9 cellular contexts compared by ENCODE assay signal in genomic region chr17:43579570-43580140, GRCh38. TPM values are rescaled to one million over a fixed set of nuclear protein-coding genes. Genes with fewer than 3 reads are reported as not detected.
A peak's percentile ranks its signal among the peaks of the same experiment; 100 is the strongest.
DNase-seq lines count a peak whose midpoint lies in the region; ATAC-seq, FAIRE-seq and TF ChIP-seq lines count a peak whose summit lies in the region.
"Had no signal": no experiment of that assay in that cellular context is flagged by ENCODE, and none has a peak within 500 bp of the region (broad histone marks: within the 10 kb centered on the region; RNA-seq: fewer than 3 reads in every experiment).

No MANE protein-coding gene starts in this region.

- peak overlapping the region; percentile 45 for H3K27ac Mint-ChIP-seq in activated CD8-positive, alpha-beta T cell treated with anti-CD3 and anti-CD28 coated beads, Interleukin-2, amount 10 ng/mL, durations not matched to agents 7 days and 5 days
- no peak overlapping the region for H3K27ac Mint-ChIP-seq in activated CD8-positive, alpha-beta T cell treated with anti-CD3 and anti-CD28 coated beads for 36 hours

- H3K27me3 Mint-ChIP-seq in activated CD8-positive, alpha-beta T cell treated with anti-CD3 and anti-CD28 coated beads, Interleukin-2, amount 10 ng/mL, durations not matched to agents 7 days and 5 days (ENCODE audit: low read depth), result peaks cover 6% of the 10 kb centered on the region
- H3K27me3 Mint-ChIP-seq in activated CD8-positive, alpha-beta T cell treated with anti-CD3 and anti-CD28 coated beads for 36 hours, result peaks cover 3% of the 10 kb centered on the region

- peak; percentile 74 for FAIRE-seq in RCC 7860 (lab: Jason Lieb, UNC)

- no peak for TF ChIP-seq CTCF in activated CD8-positive, alpha-beta T cell treated with anti-CD3 and anti-CD28 coated beads for 36 hours (IDR thresholded peaks at IDR 0.05)

- no peak for DNase-seq in activated CD8-positive, alpha-beta T cell treated with anti-CD3 and anti-CD28 coated beads, Interleukin-2, amount 10 ng/mL, durations not matched to agents 7 days and 5 days
- no peak for DNase-seq in activated CD8-positive, alpha-beta T cell treated with anti-CD3 and anti-CD28 coated beads for 36 hours
- DNase-seq in RCC 7860 (ENCODE audit: low spot score) (peak; percentile 96), activated gamma-delta T cell treated with Interleukin-2 at 50 U/mL for 16 hours (no peak), HEK293T (ENCODE audit: extremely low spot score) (no peak), superior temporal gyrus (ENCODE audit: extremely low spot score) (no peak)
- DNase-seq: Karpas-422 had no signal

- H3K36me3 Mint-ChIP-seq in activated CD8-positive, alpha-beta T cell treated with anti-CD3 and anti-CD28 coated beads, Interleukin-2, amount 10 ng/mL, durations not matched to agents 7 days and 5 days (ENCODE audit: low read depth), result no peaks in the 10 kb centered on the region
- H3K36me3 Mint-ChIP-seq in activated CD8-positive, alpha-beta T cell treated with anti-CD3 and anti-CD28 coated beads for 36 hours (ENCODE audit: low read depth), result no peaks in the 10 kb centered on the region

- intact Hi-C loops in activated CD8-positive, alpha-beta T cell treated with anti-CD3 and anti-CD28 coated beads for 36 hours (cut with micrococcal nuclease), result loop anchor here (10.0 kb wide), 2 partner anchors 55 to 185 kb away; no protein-coding TSS in a partner anchor

- CTCF ChIA-PET in activated CD8-positive, alpha-beta T cell treated with anti-CD3 and anti-CD28 coated beads, Interleukin-2, amount 10 ng/mL, durations not matched to agents 7 days and 5 days (lab: Charles Lee), result interaction anchor here (0.7 to 11.5 kb wide), 7 partner anchors 12 to 187 kb away, joined by 3 to 243 read pairs (median 4); no protein-coding TSS in a partner anchor
- CTCF ChIA-PET in activated CD8-positive, alpha-beta T cell treated with anti-CD3 and anti-CD28 coated beads for 36 hours (lab: Charles Lee), result interaction anchor here (0.8 to 4.4 kb wide), 2 partner anchors 180 to 186 kb away, joined by 3 to 27 read pairs; partner anchors contain the start of gene SOST
- CTCF ChIA-PET in HEK293T (lab: Yijun Ruan, JAX), result no interaction called here

- POLR2A ChIA-PET in activated CD8-positive, alpha-beta T cell treated with anti-CD3 and anti-CD28 coated beads, Interleukin-2, amount 10 ng/mL, durations not matched to agents 7 days and 5 days (lab: Charles Lee), result interaction anchor here (0.6 kb wide), 1 partner anchor 91 kb away, joined by 3 read pairs; no protein-coding TSS in a partner anchor
- POLR2A ChIA-PET in activated CD8-positive, alpha-beta T cell treated with anti-CD3 and anti-CD28 coated beads for 36 hours (lab: Charles Lee), result no interaction called here
- POLR2A ChIA-PET in HEK293T (lab: Yijun Ruan, JAX), result interaction anchor here (1.0 to 1.6 kb wide), 2 partner anchors 85 to 94 kb away, joined by 3 read pairs; no protein-coding TSS in a partner anchor

- no peak overlapping the region for H3K4me3 Mint-ChIP-seq in activated CD8-positive, alpha-beta T cell treated with anti-CD3 and anti-CD28 coated beads, Interleukin-2, amount 10 ng/mL, durations not matched to agents 7 days and 5 days
- H3K4me3 Mint-ChIP-seq in activated CD8-positive, alpha-beta T cell treated with anti-CD3 and anti-CD28 coated beads for 36 hours, result no peak overlapping the region

- H3K4me1 Mint-ChIP-seq in activated CD8-positive, alpha-beta T cell treated with anti-CD3 and anti-CD28 coated beads, Interleukin-2, amount 10 ng/mL, durations not matched to agents 7 days and 5 days (ENCODE audit: low read depth), result peaks cover 20% of the 10 kb centered on the region
- H3K4me1 Mint-ChIP-seq in activated CD8-positive, alpha-beta T cell treated with anti-CD3 and anti-CD28 coated beads for 36 hours (ENCODE audit: low read depth), result peaks cover 12% of the 10 kb centered on the region

- no peaks in the 10 kb centered on the region for H3K9me3 Mint-ChIP-seq in activated CD8-positive, alpha-beta T cell treated with anti-CD3 and anti-CD28 coated beads, Interleukin-2, amount 10 ng/mL, durations not matched to agents 7 days and 5 days (ENCODE audit: insufficient read depth)
- H3K9me3 Mint-ChIP-seq in activated CD8-positive, alpha-beta T cell treated with anti-CD3 and anti-CD28 coated beads for 36 hours, result no peaks in the 10 kb centered on the region

- no peak for ATAC-seq in activated CD8-positive, alpha-beta T cell treated with anti-CD3 and anti-CD28 coated beads, Interleukin-2, amount 10 ng/mL, durations not matched to agents 7 days and 5 days
- ATAC-seq in activated CD8-positive, alpha-beta T cell treated with anti-CD3 and anti-CD28 coated beads for 36 hours, result no peak
- ATAC-seq in esophagus mucosa, result peak; percentile 34

- peak overlapping the region in 12 of 21 experiments; percentile 15 to 80 (median 60) for H3K27ac ChIP-seq in skin epidermis

- H3K4me3 ChIP-seq in skin epidermis, result no peak overlapping the region

TF ChIP-seq in HEK293T, 16 proteins besides CTCF, POLR2A, EP300 and RAD21:
- no peak for TF ChIP-seq FOXM1 (IDR thresholded peaks at IDR 0.05; ENCODE audit: borderline replicate concordance)
- no peak for TF ChIP-seq SP1 (IDR thresholded peaks at IDR 0.05)
- TF ChIP-seq FOXK2 (IDR thresholded peaks at IDR 0.05), result no peak
- TF ChIP-seq L3MBTL2 (conservative IDR thresholded peaks at IDR 0.05), result no peak
- TF ChIP-seq PKNOX1 (IDR thresholded peaks at IDR 0.05), result no peak
- no peak for TF ChIP-seq CTBP1 (IDR thresholded peaks at IDR 0.05; ENCODE audit: borderline replicate concordance)
- TF ChIP-seq ARNT (IDR thresholded peaks at IDR 0.05), result no peak
- TF ChIP-seq TARDBP (IDR thresholded peaks at IDR 0.05), result no peak
- TF ChIP-seq FOXA1 (IDR thresholded peaks at IDR 0.05), result no peak
- TF ChIP-seq SUZ12 (IDR thresholded peaks at IDR 0.05), result no peak
- TF ChIP-seq LEF1 (IDR thresholded peaks at IDR 0.05; ENCODE audit: borderline replicate concordance), result no peak
- no peak for TF ChIP-seq NFRKB (IDR thresholded peaks at IDR 0.05)
- no peak for TF ChIP-seq ZNF384 (IDR thresholded peaks at IDR 0.05)
- no peak for TF ChIP-seq HDGF (IDR thresholded peaks at IDR 0.05; ENCODE audit: borderline replicate concordance)
- TF ChIP-seq ELF4 (IDR thresholded peaks at IDR 0.05), result no peak
- TF ChIP-seq BHLHE40 (IDR thresholded peaks at IDR 0.05; ENCODE audit: borderline replicate concordance), result no peak

RNA-seq across cellular contexts. Expression of gene ETV4, which starts 33.5 kb away (rescaled TPM):
- total RNA-seq in activated CD8-positive, alpha-beta T cell treated with anti-CD3 and anti-CD28 coated beads, Interleukin-2, amount 10 ng/mL, durations not matched to agents 7 days and 5 days, result 1 to 10 TPM; 2.7 to 3.9 TPM
- 1 to 10 TPM; 5.0 to 5.4 TPM for total RNA-seq in activated CD8-positive, alpha-beta T cell treated with anti-CD3 and anti-CD28 coated beads for 36 hours
- 5.7 TPM for total RNA-seq in esophagus mucosa
